Comparison of ENCODE assay signal across 8 cellular contexts in the genomic region with DNA sequence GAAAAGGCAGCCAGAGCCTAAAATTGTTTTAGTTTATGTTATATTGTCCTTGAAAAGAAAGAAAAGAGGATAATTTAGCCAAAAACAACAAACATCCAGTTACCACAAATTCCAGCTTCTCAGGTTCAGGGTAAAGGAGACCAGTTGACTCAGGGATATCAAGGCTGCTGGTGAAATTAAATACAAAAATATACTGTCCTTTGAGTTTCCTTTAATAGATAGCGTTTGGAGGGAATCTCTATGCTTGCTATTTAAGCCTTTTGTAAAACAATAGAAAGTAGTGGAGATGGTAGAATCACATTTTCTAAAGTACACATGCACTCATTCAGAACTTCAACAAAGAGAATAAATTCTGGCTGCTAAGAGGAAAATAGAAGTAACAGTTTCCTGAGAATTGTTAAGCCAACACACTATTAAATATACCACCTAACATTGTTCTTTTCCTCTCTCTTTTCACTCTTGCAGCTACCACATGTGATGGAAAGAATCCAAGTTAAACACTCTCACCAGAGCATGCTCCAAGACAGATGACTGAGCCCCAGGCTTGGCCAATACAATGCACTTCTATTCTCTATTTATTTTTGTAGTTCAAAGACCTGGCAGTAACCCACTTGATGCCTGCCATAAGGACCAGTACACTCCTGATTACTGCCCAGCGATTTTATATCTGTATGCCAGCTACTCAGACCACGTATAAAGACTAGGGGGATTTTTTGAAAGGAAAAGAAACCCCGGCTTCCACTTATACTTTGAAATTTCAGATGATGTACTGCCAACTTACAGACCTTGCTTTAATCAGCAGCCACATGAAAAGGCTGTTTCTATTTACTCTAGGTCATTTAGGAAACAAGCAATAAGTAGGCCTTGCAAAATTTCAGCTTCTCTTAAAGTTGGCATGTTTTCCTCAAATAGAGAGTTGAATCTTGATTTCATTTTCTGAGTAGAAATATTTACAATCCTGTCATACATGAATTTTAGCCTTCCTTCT.
DNase-seq lines count a peak whose midpoint lies in the region; ATAC-seq and TF ChIP-seq lines count a peak whose summit lies in the region.
"Had no signal": no experiment of that assay in that cellular context is flagged by ENCODE, and none has a peak within 500 bp of the region (broad histone marks: within the 10 kb centered on the region; RNA-seq: fewer than 3 reads in every experiment).

No MANE protein-coding gene starts in this region.

- ATAC-seq in thoracic aorta (ENCODE audit: insufficient number of reproducible peaks, low FRiP score, low read depth) (no peak), HG02973 (IDR thresholded peaks at IDR 0.05; ENCODE audit: unreplicated experiment) (no peak), T-helper 17 cell (no peak)
- ATAC-seq: Panc1 had no signal

- H3K36me3 Mint-ChIP-seq in T-helper 17 cell (ENCODE audit: low read depth): no peaks in the 10 kb centered on the region

- no peak overlapping the region for H3K27ac Mint-ChIP-seq in T-helper 17 cell

- no peak for TF ChIP-seq CTCF in cardiac muscle cell (IDR thresholded peaks at IDR 0.05; ENCODE audit: low read depth, low read length)
- no peak for TF ChIP-seq CTCF in thoracic aorta (IDR thresholded peaks at IDR 0.05)

- H3K36me3 ChIP-seq in cardiac muscle cell (no peaks in the 10 kb centered on the region), thoracic aorta (no peaks in the 10 kb centered on the region)

- H3K27ac ChIP-seq in cardiac muscle cell (no peak overlapping the region), thoracic aorta (peak overlapping the region; percentile 0 to 31)

- no peaks in the 10 kb centered on the region for H3K27me3 ChIP-seq in cardiac muscle cell
- H3K27me3 ChIP-seq in thoracic aorta (replicated peaks; ENCODE audit: insufficient read depth): no peaks in the 10 kb centered on the region

- H3K4me1 ChIP-seq in cardiac muscle cell (ENCODE audit: low read depth) (no peaks in the 10 kb centered on the region), thoracic aorta (ENCODE audit: control insufficient read depth in 1 of 2, low read depth in 2 of 2) (peaks cover 6 to 16% of the 10 kb centered on the region in 2 donors)

- H3K9me3 ChIP-seq in cardiac muscle cell (ENCODE audit: low read depth): no peaks in the 10 kb centered on the region
- no peaks in the 10 kb centered on the region for H3K9me3 ChIP-seq in thoracic aorta
- H3K9me3 ChIP-seq in T-helper 17 cell (ENCODE audit: control insufficient read depth, low read length, poor library complexity, severe bottlenecking): no peaks in the 10 kb centered on the region

- H3K4me3 ChIP-seq in cardiac muscle cell: no peak overlapping the region
- no peak overlapping the region for H3K4me3 ChIP-seq in thoracic aorta

- no peak overlapping the region for H3K4me3 Mint-ChIP-seq in T-helper 17 cell

- no peaks in the 10 kb centered on the region for H3K4me1 Mint-ChIP-seq in T-helper 17 cell

- DNase-seq in LHCN-M2 (ENCODE audit: low read depth): peak; percentile 84
- DNase-seq in SK-MEL-5 (ENCODE audit: low read depth, low spot score): peak; percentile 84
- peak; percentile 1 to 73 for DNase-seq in cardiac muscle cell (ENCODE audit: low read depth in 1 of 2, low spot score in 1 of 2)
- DNase-seq in thoracic aorta (ENCODE audit: low spot score): no peak
- no peak for DNase-seq in DMS79 treated with DMSO at 0.1 percent for 48 hours (lab: John Stamatoyannopoulos, UW)
- no peak for DNase-seq in T-helper 17 cell

- no peaks in the 10 kb centered on the region for H3K27me3 Mint-ChIP-seq in T-helper 17 cell

- in situ Hi-C loops in SK-MEL-5 (cut with HindIII; ENCODE audit: low pct_unique_long_range_greater_than_20kb, low sequenced_read_pairs): no loop called here

Comparison
In these comparisons a context has a peak if more than half of its experiments do, and no peak if none do; other contexts are left out.
1. DNase-seq: peak in LHCN-M2 (single experiment), SK-MEL-5 (single experiment) and cardiac muscle cell (2 of 2); none in thoracic aorta (single experiment), DMS79 treated with DMSO at 0.1 percent for 48 hours (single experiment) and T-helper 17 cell (0 of 3).